1 cellular context compared by ENCODE assay signal in the genomic region with DNA sequence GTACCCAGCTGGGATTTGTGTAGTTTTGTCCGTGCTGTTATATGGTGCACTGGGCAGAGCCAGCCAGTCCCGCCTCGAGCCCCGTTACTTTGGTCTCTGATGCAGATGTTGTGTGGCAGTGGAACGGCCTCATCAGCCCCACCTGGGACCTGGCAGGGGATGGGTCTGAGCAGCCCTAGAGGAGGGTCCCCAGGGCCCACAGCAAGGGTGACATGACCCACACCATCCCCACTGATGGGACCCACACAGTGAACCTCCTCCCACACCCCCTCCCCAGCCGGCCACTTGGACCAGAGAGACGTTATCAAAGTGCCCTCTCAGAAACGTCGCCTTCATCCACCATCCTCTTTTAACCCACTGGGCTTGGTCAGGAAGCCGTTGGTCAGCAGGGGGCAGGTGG.
TF ChIP-seq lines count a peak whose summit lies in the region.

No MANE protein-coding gene starts in this region.

TF ChIP-seq in K562, 482 proteins besides CTCF, POLR2A, EP300 and RAD21:
- no peak for TF ChIP-seq ZNF76 (CRISPR knock-in tag; IDR thresholded peaks at IDR 0.05; ENCODE audit: borderline replicate concordance)
- no peak for TF ChIP-seq NFRKB (IDR thresholded peaks at IDR 0.05; ENCODE audit: low read depth)
- TF ChIP-seq ZNF124 (CRISPR knock-in tag; IDR thresholded peaks at IDR 0.05), result no peak
- no peak for TF ChIP-seq ZNF583 (CRISPR knock-in tag; IDR thresholded peaks at IDR 0.05)
- TF ChIP-seq, protein P1, sequence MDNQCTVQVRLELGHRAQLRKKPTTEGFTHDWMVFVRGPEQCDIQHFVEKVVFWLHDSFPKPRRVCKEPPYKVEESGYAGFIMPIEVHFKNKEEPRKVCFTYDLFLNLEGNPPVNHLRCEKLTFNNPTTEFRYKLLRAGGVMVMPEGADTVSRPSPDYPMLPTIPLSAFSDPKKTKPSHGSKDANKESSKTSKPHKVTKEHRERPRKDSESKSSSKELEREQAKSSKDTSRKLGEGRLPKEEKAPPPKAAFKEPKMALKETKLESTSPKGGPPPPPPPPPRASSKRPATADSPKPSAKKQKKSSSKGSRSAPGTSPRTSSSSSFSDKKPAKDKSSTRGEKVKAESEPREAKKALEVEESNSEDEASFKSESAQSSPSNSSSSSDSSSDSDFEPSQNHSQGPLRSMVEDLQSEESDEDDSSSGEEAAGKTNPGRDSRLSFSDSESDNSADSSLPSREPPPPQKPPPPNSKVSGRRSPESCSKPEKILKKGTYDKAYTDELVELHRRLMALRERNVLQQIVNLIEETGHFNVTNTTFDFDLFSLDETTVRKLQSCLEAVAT (IDR thresholded peaks at IDR 0.05), result no peak
- TF ChIP-seq POLR2G (IDR thresholded peaks at IDR 0.05; ENCODE audit: low read depth, low read length), result peak; percentile 60
- no peak for TF ChIP-seq ESRRA (IDR thresholded peaks at IDR 0.05; ENCODE audit: borderline replicate concordance, low read depth)
TF ChIP-seq in K562: peak in this region for 1.
